8 cellular contexts compared by ENCODE assay signal in the genomic region with DNA sequence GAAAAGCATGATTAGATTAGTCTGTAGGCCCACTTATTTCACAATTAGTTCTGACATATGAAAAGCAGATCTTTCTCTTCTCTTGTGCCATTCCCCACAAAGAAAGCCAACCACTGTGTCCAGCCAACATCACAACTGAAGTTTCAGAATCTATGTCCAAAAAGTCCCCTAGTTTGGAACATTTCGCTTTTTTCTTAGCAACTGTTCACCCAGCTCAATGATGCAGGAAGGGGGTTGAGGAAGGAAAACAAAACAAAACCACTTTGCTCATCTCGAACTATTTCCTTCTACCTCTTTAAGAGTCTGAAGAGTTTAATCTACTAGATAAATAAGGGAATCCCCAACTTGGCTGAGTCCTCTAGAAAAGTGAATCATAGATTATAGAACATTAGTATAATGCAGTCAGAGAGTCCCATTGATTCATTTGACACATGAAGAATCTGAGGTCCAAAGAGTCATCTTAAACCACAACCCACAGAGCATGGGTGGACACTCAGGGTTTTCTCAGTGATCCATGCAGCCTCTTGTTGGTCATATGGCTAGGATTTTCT.
DNase-seq lines count a peak whose midpoint lies in the region; ATAC-seq, FAIRE-seq and TF ChIP-seq lines count a peak whose summit lies in the region.

No MANE protein-coding gene starts in this region.

- no peak for TF ChIP-seq CTCF in GM10248 (IDR thresholded peaks at IDR 0.05; ENCODE audit: control extremely low read depth, extremely low read depth, low read depth, missing control alignments)
- no peak for TF ChIP-seq CTCF in mucosa of descending colon (IDR thresholded peaks at IDR 0.05)

- ATAC-seq in GM21529 (IDR thresholded peaks at IDR 0.05; ENCODE audit: unreplicated experiment) (peak; percentile 48), mucosa of descending colon (peak; percentile 61)

- H3K9me3 ChIP-seq in mucosa of descending colon, result no peaks in the 10 kb centered on the region

- peak; percentile 47 for DNase-seq in GM10248 (ENCODE audit: extremely low spot score)
- DNase-seq in HTR-8/SVneo (ENCODE audit: insufficient read length, low spot score), result peak; percentile 34
- DNase-seq in astrocyte of the hippocampus (ENCODE audit: low read depth, low spot score), result peak; percentile 68
- no peak for DNase-seq in mucosa of descending colon
- DNase-seq in NCI-H526 treated with DMSO at 0.1 percent for 48 hours (lab: John Stamatoyannopoulos, UW), result no peak
- DNase-seq in LoVo (ENCODE audit: low spot score), result no peak
- no peak for DNase-seq in middle frontal gyrus (ENCODE audit: extremely low spot score, low spot score)

- no peaks in the 10 kb centered on the region for H3K4me1 ChIP-seq in mucosa of descending colon (ENCODE audit: low read depth)

- CTCF ChIA-PET in GM10248 (lab: Yijun Ruan, JAX), result interaction anchor here (1.1 to 5.0 kb wide), 10 partner anchors 10 to 131 kb away, joined by 3 to 47 read pairs (median 6); no protein-coding TSS in a partner anchor

- intact Hi-C loops in mucosa of descending colon (cut with DNase I, micrococcal nuclease), result no loop called here

- no peak for FAIRE-seq in HTR-8/SVneo (lab: Jason Lieb, UNC)

- H3K36me3 ChIP-seq in mucosa of descending colon (ENCODE audit: low read depth), result no peaks in the 10 kb centered on the region

- H3K4me3 ChIP-seq in mucosa of descending colon, result no peak overlapping the region

- POLR2A ChIA-PET in GM10248 (lab: Yijun Ruan, JAX), result no interaction called here

Comparison
In these comparisons a context has a peak if more than half of its experiments do, and no peak if none do; other contexts are left out.
1. DNase-seq: peak in GM10248 (single experiment), HTR-8/SVneo (single experiment) and astrocyte of the hippocampus (single experiment); none in mucosa of descending colon (0 of 3), NCI-H526 treated with DMSO at 0.1 percent for 48 hours (single experiment), LoVo (single experiment) and middle frontal gyrus (single experiment).